ENCODE assay signal across 9 cellular contexts in genomic region chr6:56835612-56836011, GRCh38.
"Had no signal": no experiment of that assay in that cellular context is flagged by ENCODE, and none has a peak within 500 bp of the region (broad histone marks: within the 10 kb centered on the region; RNA-seq: fewer than 3 reads in every experiment).

No MANE protein-coding gene starts in this region.

- H3K9me3 ChIP-seq: HAP-1 had no signal

- H3K27ac ChIP-seq: GM23248 had no signal

- H3K4me3 ChIP-seq: GM23248, HAP-1, K562 had no signal

- H2AFZ ChIP-seq: GM23248 had no signal

- H3K9ac ChIP-seq: GM23248 had no signal

- DNase-seq: GM23248, GOT3, H7, HFFc6, IMR-90, KG1 had no signal

- H3K36me3 ChIP-seq: HAP-1 had no signal

- ATAC-seq: HCT116, K562 had no signal
